12 cellular contexts compared by ENCODE assay signal in genomic region chr19:13017306-13018036, GRCh38. TPM values are rescaled to one million over a fixed set of nuclear protein-coding genes. Genes with fewer than 3 reads are reported as not detected.
DNase-seq lines count a peak whose midpoint lies in the region; ATAC-seq and TF ChIP-seq lines count a peak whose summit lies in the region.
"Had no signal": no experiment of that assay in that cellular context is flagged by ENCODE, and none has a peak within 500 bp of the region (broad histone marks: within the 10 kb centered on the region; RNA-seq: fewer than 3 reads in every experiment).

No MANE protein-coding gene starts in this region.

- WGBS in sigmoid colon, 2 donors, result 70 to 76% methylated on average over 14 of the region's 14 CpGs
- WGBS in smooth muscle cell (ENCODE audit: low lambda C conversion rate), result 40% methylated on average over 14 of the region's 14 CpGs

- H3F3A ChIP-seq in smooth muscle cell (ENCODE audit: low read depth), result no peaks in the 10 kb centered on the region

- no peak for ATAC-seq in foreskin keratinocyte

- H3K4me3 ChIP-seq in AG04450 (ENCODE audit: low read depth, low read length) (0 out of 2 replicates have a peak overlapping the region, but pooled peaks have one; percentile 7), SK-N-MC (peak overlapping the region; percentile 57), sigmoid colon (peak overlapping the region in 3 of 4 donors; percentile 22 to 38 (median 37)), smooth muscle cell (no peak overlapping the region)

- no peak for TF ChIP-seq EP300 in sigmoid colon (IDR thresholded peaks at IDR 0.05)

- CTCF ChIA-PET in AG04450 (lab: Charles Lee), result interaction anchor here (0.7 to 1.6 kb wide), 5 partner anchors 12 to 52 kb away, joined by 3 to 8 read pairs (median 4); no protein-coding TSS in a partner anchor

- H3K4me1 ChIP-seq in foreskin keratinocyte, result peaks cover 37% of the 10 kb centered on the region
- H3K4me1 ChIP-seq in sigmoid colon, result peaks cover 0 to 100% (median 98%) of the 10 kb centered on the region in 4 donors
- H3K4me1 ChIP-seq in smooth muscle cell (ENCODE audit: low read depth), result peaks cover 31% of the 10 kb centered on the region

- H3K79me2 ChIP-seq in smooth muscle cell (ENCODE audit: low read depth), result no peaks in the 10 kb centered on the region

- DNase-seq in AG04450 (ENCODE audit: low read depth, low spot score), result no peak
- DNase-seq in SK-N-MC (ENCODE audit: low read depth, low spot score), result no peak
- DNase-seq in foreskin keratinocyte, result no peak
- DNase-seq in sigmoid colon, result no peak
- DNase-seq in germinal center (ENCODE audit: low spot score), result no peak
- DNase-seq in HuH-7.5 (ENCODE audit: low spot score), result no peak
- DNase-seq in smooth muscle cell (lab: John Stamatoyannopoulos, UW; ENCODE audit: unreplicated experiment), result no peak
- no peak for DNase-seq in SW 1271 (lab: John Stamatoyannopoulos, UW)
- DNase-seq: activated CD4-positive, alpha-beta T cell treated with anti-CD3 and anti-CD28 coated beads for 48 hours; AML-193; GOT3; SHP77 treated with DMSO at 0.1 percent for 48 hours had no signal

- H3K27me3 ChIP-seq in AG04450 (ENCODE audit: control insufficient read depth, insufficient read depth, low read length) (no peaks in the 10 kb centered on the region), foreskin keratinocyte (peaks cover 18% of the 10 kb centered on the region), sigmoid colon (no peaks in the 10 kb centered on the region), smooth muscle cell (ENCODE audit: low read depth) (peaks cover 100% of the 10 kb centered on the region)

- no peak for TF ChIP-seq POLR2A in sigmoid colon (IDR thresholded peaks at IDR 0.05)

- intact Hi-C loops in sigmoid colon (cut with DNase I), result no loop called here

- H2AFZ ChIP-seq in smooth muscle cell (ENCODE audit: low read depth), result no peak overlapping the region

- no peak overlapping the region for H3K4me2 ChIP-seq in smooth muscle cell

- H3K9me3 ChIP-seq in AG04450 (ENCODE audit: control insufficient read depth, insufficient read depth, low read length), result peaks cover under 1% of the 10 kb centered on the region; the same call in 1 of the 2 replicates
- no peaks in the 10 kb centered on the region for H3K9me3 ChIP-seq in SK-N-MC (ENCODE audit: low read depth, low read length)
- no peaks in the 10 kb centered on the region for H3K9me3 ChIP-seq in sigmoid colon
- no peaks in the 10 kb centered on the region for H3K9me3 ChIP-seq in smooth muscle cell (replicated peaks; ENCODE audit: low read depth)

- TF ChIP-seq CTCF in AG04450 (IDR thresholded peaks at IDR 0.05; ENCODE audit: low read depth, low read length) (no peak), foreskin keratinocyte (conservative IDR thresholded peaks at IDR 0.05) (no peak), sigmoid colon (IDR thresholded peaks at IDR 0.05) (no peak), smooth muscle cell (IDR thresholded peaks at IDR 0.05; ENCODE audit: borderline replicate concordance, insufficient read depth, poor library complexity, severe bottlenecking) (no peak)

- peak overlapping the region; percentile 63 for H3K9ac ChIP-seq in SK-N-MC (ENCODE audit: insufficient read length)
- H3K9ac ChIP-seq in smooth muscle cell (ENCODE audit: low read depth), result no peak overlapping the region

- peaks cover 93% of the 10 kb centered on the region for H4K20me1 ChIP-seq in smooth muscle cell (ENCODE audit: low read depth)

- H3K27ac ChIP-seq in AG04450 (ENCODE audit: low read depth, low read length) (peak overlapping the region; percentile 31), SK-N-MC (peak overlapping the region; percentile 93), foreskin keratinocyte (peak overlapping the region; percentile 12), sigmoid colon (peak overlapping the region; percentile 91 to 98 (median 95)), smooth muscle cell (ENCODE audit: low read depth) (no peak overlapping the region)

- H3K36me3 ChIP-seq in SK-N-MC (ENCODE audit: insufficient read depth, low read length) (no peaks in the 10 kb centered on the region), sigmoid colon (no peaks in the 10 kb centered on the region), smooth muscle cell (ENCODE audit: low read depth) (no peaks in the 10 kb centered on the region)

- POLR2A ChIA-PET in AG04450 (lab: Yijun Ruan, JAX), result no interaction called here

RNA-seq across cellular contexts. Expression of gene NFIX, which starts 22.2 kb away (rescaled TPM):
- 15.1 and 22.3 TPM in 2 replicates for polyA plus RNA-seq in AG04450 (2011; rRNA removed)
- 32.8 and 33.9 TPM in 2 replicates for polyA minus RNA-seq in AG04450 (2011; rRNA and poly(A)+ RNA removed)
- total RNA-seq in foreskin keratinocyte, result 9.4 and 13.0 TPM in 2 replicates
- 3.3 and 5.3 TPM in 2 replicates for polyA plus RNA-seq in foreskin keratinocyte
- total RNA-seq in sigmoid colon, result 100 to 1,000 TPM in 1 of 4 donors, 10 to 100 TPM in 3; 44.1 to 104 (median 58.5) TPM
- polyA plus RNA-seq in sigmoid colon, result 10 to 100 TPM; 10.6 to 28.2 (median 22.2) TPM
- total RNA-seq in smooth muscle cell, result 2.3 TPM in 2 replicates
- polyA plus RNA-seq in smooth muscle cell, result 1.8 and 1.9 TPM in 2 replicates

RNA-seq across cellular contexts. Expression of gene DAND5, which starts 48.1 kb away (rescaled TPM):
- polyA plus RNA-seq in AG04450 (2011; rRNA removed), result not detected in 2 replicates
- not detected in 2 replicates for polyA minus RNA-seq in AG04450 (2011; rRNA and poly(A)+ RNA removed)
- total RNA-seq in foreskin keratinocyte, result 0.07 and 0.14 TPM in 2 replicates
- polyA plus RNA-seq in foreskin keratinocyte, result 0.08 TPM in 1 of 2 replicates, not detected in the other
- 1 to 10 TPM; 1.2 to 2.0 (median 1.7) TPM for total RNA-seq in sigmoid colon
- under 1 TPM in 1 of 3 donors, not detected in 2; 0.13 TPM for polyA plus RNA-seq in sigmoid colon
- total RNA-seq in smooth muscle cell, result not detected in 2 replicates
- polyA plus RNA-seq in smooth muscle cell, result 0.18 TPM in 1 of 2 replicates, not detected in the other
